ENCODE assay signal across 8 cellular contexts in genomic region chr19:39446365-39447084, GRCh38. TPM values are rescaled to one million over a fixed set of nuclear protein-coding genes. Genes with fewer than 3 reads are reported as not detected.
DNase-seq lines count a peak whose midpoint lies in the region; ATAC-seq and TF ChIP-seq lines count a peak whose summit lies in the region.

No MANE protein-coding gene starts in this region.

- no peak for TF ChIP-seq POLR2A in testis (IDR thresholded peaks at IDR 0.05)

- H3K27ac Mint-ChIP-seq in activated CD4-positive, alpha-beta T cell treated with anti-CD3 and anti-CD28 coated beads, Interleukin-2, amount 10 ng/mL, durations not matched to agents 7 days and 5 days, result peak overlapping the region; percentile 97
- peak overlapping the region; percentile 100 for H3K27ac Mint-ChIP-seq in activated naive CD8-positive, alpha-beta T cell treated with anti-CD3 and anti-CD28 coated beads for 36 hours

- intact Hi-C loops in testis (cut with DNase I; ENCODE audit: low total_unique reads), result no loop called here

- H3K4me1 ChIP-seq in testis, result peaks cover 26% of the 10 kb centered on the region

- CTCF ChIA-PET in activated CD4-positive, alpha-beta T cell treated with anti-CD3 and anti-CD28 coated beads, Interleukin-2, amount 10 ng/mL, durations not matched to agents 7 days and 5 days (lab: Charles Lee), result interaction anchor here (0.8 to 2.5 kb wide), 5 partner anchors 11 to 48 kb away, joined by 3 to 10 read pairs (median 4); partner anchors contain the start of gene RPS16

- no peaks in the 10 kb centered on the region for H3K9me3 ChIP-seq in testis

- peak overlapping the region in 1 of 2 donors; percentile 97 for H3K27ac ChIP-seq in testis

- H3K4me1 Mint-ChIP-seq in activated CD4-positive, alpha-beta T cell treated with anti-CD3 and anti-CD28 coated beads, Interleukin-2, amount 10 ng/mL, durations not matched to agents 7 days and 5 days, result peaks cover 54% of the 10 kb centered on the region
- peaks cover 43% of the 10 kb centered on the region for H3K4me1 Mint-ChIP-seq in activated naive CD8-positive, alpha-beta T cell treated with anti-CD3 and anti-CD28 coated beads for 36 hours

- peak overlapping the region; percentile 92 for H3K4me3 Mint-ChIP-seq in activated CD4-positive, alpha-beta T cell treated with anti-CD3 and anti-CD28 coated beads, Interleukin-2, amount 10 ng/mL, durations not matched to agents 7 days and 5 days
- H3K4me3 Mint-ChIP-seq in activated naive CD8-positive, alpha-beta T cell treated with anti-CD3 and anti-CD28 coated beads for 36 hours, result peak overlapping the region; percentile 99

- H3K36me3 ChIP-seq in kidney epithelial cell (ENCODE audit: control insufficient read depth, insufficient read depth, low read length), result no peaks in the 10 kb centered on the region
- H3K36me3 ChIP-seq in testis (ENCODE audit: low read depth, missing control alignments), result no peaks in the 10 kb centered on the region

- H3K36me3 Mint-ChIP-seq in activated CD4-positive, alpha-beta T cell treated with anti-CD3 and anti-CD28 coated beads, Interleukin-2, amount 10 ng/mL, durations not matched to agents 7 days and 5 days (ENCODE audit: low read depth), result peaks cover 36% of the 10 kb centered on the region
- peaks cover 57% of the 10 kb centered on the region for H3K36me3 Mint-ChIP-seq in activated naive CD8-positive, alpha-beta T cell treated with anti-CD3 and anti-CD28 coated beads for 36 hours

- H3K4me3 ChIP-seq in kidney epithelial cell (ENCODE audit: low read depth, low read length), result peak overlapping the region; percentile 99
- peak overlapping the region; percentile 81 to 94 for H3K4me3 ChIP-seq in testis

- ATAC-seq in GM21526 (IDR thresholded peaks at IDR 0.05; ENCODE audit: low FRiP score, unreplicated experiment) (no peak), GM21367 (IDR thresholded peaks at IDR 0.05; ENCODE audit: unreplicated experiment) (no peak)

- 77 to 79% methylated on average over 16 of the region's 16 CpGs for WGBS in testis, 2 donors

- TF ChIP-seq CTCF in kidney epithelial cell (IDR thresholded peaks at IDR 0.05; ENCODE audit: insufficient read depth, low read length, poor library complexity, severe bottlenecking) (no peak), testis (IDR thresholded peaks at IDR 0.05) (no peak)

- H3K27me3 ChIP-seq in kidney epithelial cell (ENCODE audit: control insufficient read depth, insufficient read depth, low read length) (no peaks in the 10 kb centered on the region), testis (no peaks in the 10 kb centered on the region)

- no peaks in the 10 kb centered on the region for H3K27me3 Mint-ChIP-seq in activated CD4-positive, alpha-beta T cell treated with anti-CD3 and anti-CD28 coated beads, Interleukin-2, amount 10 ng/mL, durations not matched to agents 7 days and 5 days
- H3K27me3 Mint-ChIP-seq in activated naive CD8-positive, alpha-beta T cell treated with anti-CD3 and anti-CD28 coated beads for 36 hours, result no peaks in the 10 kb centered on the region

- POLR2A ChIA-PET in activated CD4-positive, alpha-beta T cell treated with anti-CD3 and anti-CD28 coated beads, Interleukin-2, amount 10 ng/mL, durations not matched to agents 7 days and 5 days (lab: Charles Lee), result interaction anchor here (0.6 to 2.1 kb wide), 2 partner anchors 11 to 335 kb away, joined by 3 to 8 read pairs; partner anchors contain the start of gene RPS16

- no peak for DNase-seq in activated CD4-positive, alpha-beta T cell treated with anti-CD3 and anti-CD28 coated beads, Interleukin-2, amount 10 ng/mL, durations not matched to agents 7 days and 5 days
- no peak for DNase-seq in activated CD4-positive, alpha-beta T cell treated with anti-CD3 and anti-CD28 coated beads for 1 hour
- DNase-seq in activated naive CD8-positive, alpha-beta T cell treated with anti-CD3 and anti-CD28 coated beads for 36 hours, result no peak
- DNase-seq in kidney epithelial cell (ENCODE audit: low read depth) (no peak), testis (no peak), NCI-H146 treated with DMSO at 0.1 percent for 48 hours (lab: John Stamatoyannopoulos, UW; ENCODE audit: unreplicated experiment) (no peak)

- no peaks in the 10 kb centered on the region for H3K9me3 Mint-ChIP-seq in activated CD4-positive, alpha-beta T cell treated with anti-CD3 and anti-CD28 coated beads, Interleukin-2, amount 10 ng/mL, durations not matched to agents 7 days and 5 days
- no peaks in the 10 kb centered on the region for H3K9me3 Mint-ChIP-seq in activated naive CD8-positive, alpha-beta T cell treated with anti-CD3 and anti-CD28 coated beads for 36 hours

RNA-seq across cellular contexts. Expression of gene SUPT5H, which starts 1.1 kb away (rescaled TPM):
- total RNA-seq in activated CD4-positive, alpha-beta T cell treated with anti-CD3 and anti-CD28 coated beads, Interleukin-2, amount 10 ng/mL, durations not matched to agents 7 days and 5 days, result 100 to 1,000 TPM; 144 to 150 TPM
- total RNA-seq in activated naive CD8-positive, alpha-beta T cell treated with anti-CD3 and anti-CD28 coated beads for 36 hours, result 100 to 1,000 TPM; 179 to 182 TPM
- total RNA-seq in kidney epithelial cell (106 and 121 TPM in 2 replicates), testis (100 to 1,000 TPM; 363 to 366 TPM)
- polyA plus RNA-seq in testis (ENCODE audit: insufficient read depth, low read depth, low replicate concordance), result 359 TPM

RNA-seq across cellular contexts. Expression of gene RPS16, which starts 10.8 kb away (rescaled TPM):
- total RNA-seq in activated CD4-positive, alpha-beta T cell treated with anti-CD3 and anti-CD28 coated beads, Interleukin-2, amount 10 ng/mL, durations not matched to agents 7 days and 5 days, result 1,000 to 10,000 TPM; 2,465 to 3,009 TPM
- 1,000 to 10,000 TPM; 3,164 to 3,181 TPM for total RNA-seq in activated naive CD8-positive, alpha-beta T cell treated with anti-CD3 and anti-CD28 coated beads for 36 hours
- 1,721 and 2,288 TPM in 2 replicates for total RNA-seq in kidney epithelial cell
- total RNA-seq in testis, result 1,000 to 10,000 TPM in 1 of 2 donors, 100 to 1,000 TPM in 1; 628 to 1,122 TPM
- polyA plus RNA-seq in testis (ENCODE audit: insufficient read depth, low read depth, low replicate concordance), result 1,146 TPM

RNA-seq across cellular contexts. Expression of gene PLEKHG2, which starts 34.1 kb away (rescaled TPM):
- total RNA-seq in activated CD4-positive, alpha-beta T cell treated with anti-CD3 and anti-CD28 coated beads, Interleukin-2, amount 10 ng/mL, durations not matched to agents 7 days and 5 days, result 10 to 100 TPM; 74.4 to 77.9 TPM
- total RNA-seq in activated naive CD8-positive, alpha-beta T cell treated with anti-CD3 and anti-CD28 coated beads for 36 hours, result 10 to 100 TPM; 29.1 to 40.0 TPM
- total RNA-seq in kidney epithelial cell (22.8 and 46.9 TPM in 2 replicates), testis (10 to 100 TPM; 22.6 to 32.8 TPM)
- polyA plus RNA-seq in testis (ENCODE audit: insufficient read depth, low read depth, low replicate concordance), result 29.2 TPM

RNA-seq across cellular contexts. Expression of gene TIMM50, which starts 34.1 kb away (rescaled TPM):
- total RNA-seq in activated CD4-positive, alpha-beta T cell treated with anti-CD3 and anti-CD28 coated beads, Interleukin-2, amount 10 ng/mL, durations not matched to agents 7 days and 5 days, result 10 to 100 TPM; 45.7 to 56.8 TPM
- total RNA-seq in activated naive CD8-positive, alpha-beta T cell treated with anti-CD3 and anti-CD28 coated beads for 36 hours, result 100 to 1,000 TPM; 133 to 137 TPM
- total RNA-seq in kidney epithelial cell (89.0 and 94.3 TPM in 2 replicates), testis (10 to 100 TPM; 80.6 to 96.1 TPM)
- 130 TPM for polyA plus RNA-seq in testis (ENCODE audit: insufficient read depth, low read depth, low replicate concordance)

RNA-seq across cellular contexts. Expression of gene ZFP36, which starts 39.9 kb away (rescaled TPM):
- 10 to 100 TPM; 92.5 to 93.4 TPM for total RNA-seq in activated CD4-positive, alpha-beta T cell treated with anti-CD3 and anti-CD28 coated beads, Interleukin-2, amount 10 ng/mL, durations not matched to agents 7 days and 5 days
- 10 to 100 TPM; 15.5 to 15.6 TPM for total RNA-seq in activated naive CD8-positive, alpha-beta T cell treated with anti-CD3 and anti-CD28 coated beads for 36 hours
- 7.5 and 12.4 TPM in 2 replicates for total RNA-seq in kidney epithelial cell
- 10 to 100 TPM; 46.4 to 90.9 TPM for total RNA-seq in testis
- 77.7 TPM for polyA plus RNA-seq in testis (ENCODE audit: insufficient read depth, low read depth, low replicate concordance)
